In genomic region chr12:8697476-8698131, GRCh38 we compare ENCODE assay signal across 8 cellular contexts. TPM values are rescaled to one million over a fixed set of nuclear protein-coding genes. Genes with fewer than 3 reads are reported as not detected.
DNase-seq lines count a peak whose midpoint lies in the region; FAIRE-seq and TF ChIP-seq lines count a peak whose summit lies in the region.

TSS of gene RIMKLB (plus strand) at chr12:8697991. CDS start at chr12:8713867, 15,876 bp downstream.

- no peaks in the 10 kb centered on the region for H3K9me3 Mint-ChIP-seq in astrocyte (ENCODE audit: unreplicated experiment)

- peaks cover 25% of the 10 kb centered on the region for H3K4me1 Mint-ChIP-seq in astrocyte (ENCODE audit: low read depth, unreplicated experiment)

- H3K27me3 ChIP-seq in astrocyte (ENCODE audit: insufficient read depth, low read length) (no peaks in the 10 kb centered on the region), hepatocyte (no peaks in the 10 kb centered on the region)

- H3K36me3 ChIP-seq in astrocyte (ENCODE audit: insufficient read depth, low read length) (no peaks in the 10 kb centered on the region), hepatocyte (replicated peaks; ENCODE audit: insufficient read depth, low read depth) (no peaks in the 10 kb centered on the region)

- H3K4me3 Mint-ChIP-seq in astrocyte (ENCODE audit: unreplicated experiment): peak within 1 kb of the TSS; percentile 92

- H3K9me2 ChIP-seq in hepatocyte (replicated peaks; ENCODE audit: insufficient read depth): no peaks in the 10 kb centered on the region

- H4K20me1 ChIP-seq in astrocyte (ENCODE audit: insufficient read depth, low read length) (peaks cover 26% of the 10 kb centered on the region), hepatocyte (ENCODE audit: insufficient read depth, poor library complexity, severe bottlenecking) (peaks cover 7% of the 10 kb centered on the region)

- peak within 1 kb of the TSS; percentile 95 for H3K27ac Mint-ChIP-seq in astrocyte (ENCODE audit: unreplicated experiment)

- FAIRE-seq in astrocyte (lab: Jason Lieb, UNC) (no peak), urothelium cell line (lab: Jason Lieb, UNC) (peak; percentile 99)

- TF ChIP-seq CTCF in HFF-Myc (IDR thresholded peaks at IDR 0.05; ENCODE audit: low read depth, low read length, missing control alignments): no peak
- no peak for TF ChIP-seq CTCF in astrocyte (IDR thresholded peaks at IDR 0.05; ENCODE audit: insufficient read depth, low read depth, low read length)
- TF ChIP-seq CTCF in hepatocyte (IDR thresholded peaks at IDR 0.05; ENCODE audit: poor library complexity): no peak

- H3K4me2 ChIP-seq in astrocyte (ENCODE audit: low read length): peak within 1 kb of the TSS; percentile 97
- peak within 1 kb of the TSS; percentile 80 for H3K4me2 ChIP-seq in hepatocyte

- peak within 1 kb of the TSS; percentile 98 for H3K9ac ChIP-seq in astrocyte (ENCODE audit: low read length)

- H3K27me3 Mint-ChIP-seq in astrocyte (ENCODE audit: low read depth, unreplicated experiment): no peaks in the 10 kb centered on the region

- peak within 1 kb of the TSS; percentile 94 for H2AFZ ChIP-seq in astrocyte (ENCODE audit: low read depth, low read length)
- peak within 1 kb of the TSS; percentile 95 for H2AFZ ChIP-seq in hepatocyte

- H3K79me2 ChIP-seq in astrocyte (ENCODE audit: insufficient read depth, low read length): peaks cover 45% of the 10 kb centered on the region
- H3K79me2 ChIP-seq in hepatocyte: peaks cover 39% of the 10 kb centered on the region

- H3K4me3 ChIP-seq in HFF-Myc (replicated peaks; ENCODE audit: low read depth, low read length) (peak within 1 kb of the TSS; percentile 71), astrocyte (ENCODE audit: insufficient read depth, low read depth, low read length) (peak within 1 kb of the TSS; percentile 91), hepatocyte (peak within 1 kb of the TSS; percentile 99)

- 0% methylated on average over 13 of the region's 88 CpGs for WGBS in hepatocyte (ENCODE audit: low lambda C conversion rate, missing lambda C conversion rate)

- H3K4me1 ChIP-seq in astrocyte (ENCODE audit: insufficient read depth, low read length) (peaks cover 10% of the 10 kb centered on the region), hepatocyte (ENCODE audit: insufficient read depth) (peaks cover 15% of the 10 kb centered on the region)

- H3K9me3 ChIP-seq in astrocyte (ENCODE audit: insufficient read depth, low read depth, low read length): no peaks in the 10 kb centered on the region
- no peaks in the 10 kb centered on the region for H3K9me3 ChIP-seq in hepatocyte (ENCODE audit: low read depth)

- peaks cover 4% of the 10 kb centered on the region for H3K36me3 Mint-ChIP-seq in astrocyte (ENCODE audit: low read depth, unreplicated experiment)

- DNase-seq in GM03348 (ENCODE audit: low spot score) (peak; percentile 93), HFF-Myc (ENCODE audit: extremely low read depth, low read depth) (no peak), NCI-H1105 (lab: John Stamatoyannopoulos, UW) (peak; percentile 81), T-helper 22 cell (ENCODE audit: low read depth) (peak; percentile 56), astrocyte (ENCODE audit: low read depth) (peak; percentile 61), hepatocyte (ENCODE audit: low spot score) (peak; percentile 95), renal cortical epithelial cell (ENCODE audit: low read depth) (no peak), urothelium cell line (ENCODE audit: low spot score) (peak; percentile 95)

- H3K27ac ChIP-seq in astrocyte (ENCODE audit: low read depth, low read length): peak within 1 kb of the TSS; percentile 91
- peak within 1 kb of the TSS; percentile 99 for H3K27ac ChIP-seq in hepatocyte

RNA-seq across cellular contexts. Expression of gene RIMKLB, which starts in this region (rescaled TPM):
- 34.1 and 36.6 TPM in 2 replicates for total RNA-seq in astrocyte
- 28.9 and 37.3 TPM in 2 replicates for total RNA-seq in hepatocyte
- polyA plus RNA-seq in hepatocyte: 20.7 and 25.7 TPM in 2 replicates
- 45.3 and 49.1 TPM in 2 replicates for total RNA-seq in renal cortical epithelial cell

Comparison
In these comparisons a context has a peak if more than half of its experiments do, and no peak if none do; other contexts are left out.
1. DNase-seq: peak in GM03348 (single experiment), NCI-H1105 (single experiment), T-helper 22 cell (single experiment), astrocyte (single experiment), hepatocyte (single experiment) and urothelium cell line (single experiment); none in HFF-Myc (single experiment) and renal cortical epithelial cell (single experiment).
2. Peak in every context shown above with its lines, with median percentiles within 50 percentile points of each other: H3K4me3 ChIP-seq.